8 cellular contexts compared by ENCODE assay signal in genomic region chr16:8797364-8798173, GRCh38. TPM values are rescaled to one million over a fixed set of nuclear protein-coding genes. Genes with fewer than 3 reads are reported as not detected.
DNase-seq lines count a peak whose midpoint lies in the region; ATAC-seq and TF ChIP-seq lines count a peak whose summit lies in the region.

PMM2 (plus strand) TSS chr16:8797839; CDS start chr16:8797883, 44 bp downstream.
TMEM186 (minus strand) TSS chr16:8797639; CDS start chr16:8797614, 25 bp downstream.

- no peaks in the 10 kb centered on the region for H3K9me2 ChIP-seq in SU-DHL-6 (replicated peaks; ENCODE audit: insufficient read depth, low read length)

- H4K20me1 ChIP-seq in SU-DHL-6 (ENCODE audit: low read depth, low read length), result peaks cover 10% of the 10 kb centered on the region; the same call in 1 of the 2 replicates

- peak within 1 kb of the TSS; percentile 89 for H3K27ac Mint-ChIP-seq in activated naive CD8-positive, alpha-beta T cell treated with anti-CD3 and anti-CD28 coated beads, Interleukin-2, amount 10 ng/mL, durations not matched to agents 7 days and 5 days

- POLR2A ChIA-PET in activated naive CD8-positive, alpha-beta T cell treated with anti-CD3 and anti-CD28 coated beads, Interleukin-2, amount 10 ng/mL, durations not matched to agents 7 days and 5 days (lab: Charles Lee), result interaction anchor here (0.8 to 3.4 kb wide), 8 partner anchors 19 to 294 kb away, joined by 3 to 44 read pairs (median 4); partner anchors contain the start of genes ABAT, CARHSP1 and HAPSTR1

- TF ChIP-seq EP300 in ovary (IDR thresholded peaks at IDR 0.05), result no peak

- TF ChIP-seq POLR2A in ovary (IDR thresholded peaks at IDR 0.05), result peak; percentile 32

- H3K9me3 Mint-ChIP-seq in activated naive CD8-positive, alpha-beta T cell treated with anti-CD3 and anti-CD28 coated beads, Interleukin-2, amount 10 ng/mL, durations not matched to agents 7 days and 5 days, result no peaks in the 10 kb centered on the region

- H3K4me3 Mint-ChIP-seq in activated naive CD8-positive, alpha-beta T cell treated with anti-CD3 and anti-CD28 coated beads, Interleukin-2, amount 10 ng/mL, durations not matched to agents 7 days and 5 days, result peak within 1 kb of the TSS; percentile 93

- peak within 1 kb of the TSS; percentile 95 for H3K9ac ChIP-seq in SU-DHL-6 (ENCODE audit: low read length)

- ATAC-seq in HG02763 (IDR thresholded peaks at IDR 0.05; ENCODE audit: unreplicated experiment) (peak; percentile 95), Right ventricle myocardium inferior (peak; percentile 100)
- peak; percentile 98 for ATAC-seq in activated naive CD8-positive, alpha-beta T cell treated with anti-CD3 and anti-CD28 coated beads, Interleukin-2, amount 10 ng/mL, durations not matched to agents 7 days and 5 days (ENCODE audit: low read depth)

- H3K27ac ChIP-seq in SU-DHL-6 (ENCODE audit: low read depth, low read length), result peak within 1 kb of the TSS; percentile 45
- H3K27ac ChIP-seq in ovary, result peak within 1 kb of the TSS in 1 of 2 donors; percentile 43
- H3K27ac ChIP-seq in tibial artery, result peak within 1 kb of the TSS; percentile 83 to 86

- intact Hi-C loops in Right ventricle myocardium inferior (cut with DNase I), result loop anchor here (5.0 kb wide), 2 partner anchors 70 to 230 kb away; partner anchors contain the start of gene CARHSP1
- intact Hi-C loops in ovary (cut with DNase I), result loop anchor here in 2 of 4 donors (2.0 to 10.0 kb wide), 4 partner anchors 49 to 123 kb away; partner anchors contain the start of gene ABAT (in 1 of the 2)
- intact Hi-C loops in tibial artery (cut with DNase I; ENCODE audit: low total_unique reads), result loop anchor here (5.0 to 10.0 kb wide), 2 partner anchors 70 to 123 kb away; partner anchors contain the start of genes ABAT and CARHSP1

- WGBS in ovary, 3 donors, result 0% methylated on average over 61 of the region's 61 CpGs

- no peaks in the 10 kb centered on the region for H3F3A ChIP-seq in SU-DHL-6 (ENCODE audit: insufficient read depth)

- H3K4me2 ChIP-seq in SU-DHL-6 (ENCODE audit: low read depth, low read length, poor library complexity, severe bottlenecking), result peak within 1 kb of the TSS; percentile 91

- H3K9me3 ChIP-seq in SU-DHL-6 (ENCODE audit: insufficient read depth, low read length), result no peaks in the 10 kb centered on the region
- no peaks in the 10 kb centered on the region for H3K9me3 ChIP-seq in ovary
- no peaks in the 10 kb centered on the region for H3K9me3 ChIP-seq in tibial artery

- peaks cover 34% of the 10 kb centered on the region for H3K4me1 Mint-ChIP-seq in activated naive CD8-positive, alpha-beta T cell treated with anti-CD3 and anti-CD28 coated beads, Interleukin-2, amount 10 ng/mL, durations not matched to agents 7 days and 5 days

- H3K27me3 ChIP-seq in SU-DHL-6 (ENCODE audit: low read length) (no peaks in the 10 kb centered on the region), ovary (no peaks in the 10 kb centered on the region), tibial artery (no peaks in the 10 kb centered on the region)

- peak; percentile 93 to 96 (median 94) for DNase-seq in NCI-H1417 (lab: John Stamatoyannopoulos, UW)
- DNase-seq in activated naive CD8-positive, alpha-beta T cell treated with anti-CD3 and anti-CD28 coated beads, Interleukin-2, amount 10 ng/mL, durations not matched to agents 7 days and 5 days, result peak; percentile 90
- DNase-seq in Right ventricle myocardium inferior (ENCODE audit: missing footprints), result peak; percentile 99
- DNase-seq in ovary, result peak; percentile 94 to 96 (median 94)
- peak; percentile 96 to 98 for DNase-seq in tibial artery

- no peaks in the 10 kb centered on the region for H3K27me3 Mint-ChIP-seq in activated naive CD8-positive, alpha-beta T cell treated with anti-CD3 and anti-CD28 coated beads, Interleukin-2, amount 10 ng/mL, durations not matched to agents 7 days and 5 days

- H3K36me3 ChIP-seq in SU-DHL-6 (ENCODE audit: low read length) (peaks cover 6% of the 10 kb centered on the region; the same call in 1 of the 2 replicates), ovary (no peaks in the 10 kb centered on the region), tibial artery (peaks cover 10 to 15% (median 14%) of the 10 kb centered on the region in 3 donors)

- no peak for TF ChIP-seq CTCF in GM12875 (IDR thresholded peaks at IDR 0.05; ENCODE audit: borderline replicate concordance, insufficient read depth, low read depth, low read length)
- no peak for TF ChIP-seq CTCF in SU-DHL-6 (IDR thresholded peaks at IDR 0.05; ENCODE audit: insufficient read depth, low read length, poor library complexity, severe bottlenecking)
- peak in 1 of 3 donors; percentile 24 for TF ChIP-seq CTCF in ovary (IDR thresholded peaks at IDR 0.05)
- peak in 1 of 2 experiments; percentile 41 for TF ChIP-seq CTCF in tibial artery (IDR thresholded peaks at IDR 0.05)

- H3K4me3 ChIP-seq in GM12875 (ENCODE audit: low read depth, low read length) (peak within 1 kb of the TSS; percentile 79), SU-DHL-6 (ENCODE audit: insufficient read depth, low read length, poor library complexity, severe bottlenecking) (peak within 1 kb of the TSS; percentile 86), ovary (peak within 1 kb of the TSS; percentile 94), tibial artery (peak within 1 kb of the TSS; percentile 94 to 98)

- H3K79me2 ChIP-seq in SU-DHL-6 (ENCODE audit: insufficient read depth, low read length), result peaks cover 70% of the 10 kb centered on the region

- H2AFZ ChIP-seq in SU-DHL-6 (ENCODE audit: low read depth, low read length, severe bottlenecking), result peak within 1 kb of the TSS; percentile 76

- peaks cover 8% of the 10 kb centered on the region for H3K36me3 Mint-ChIP-seq in activated naive CD8-positive, alpha-beta T cell treated with anti-CD3 and anti-CD28 coated beads, Interleukin-2, amount 10 ng/mL, durations not matched to agents 7 days and 5 days

- H3K4me1 ChIP-seq in ovary (ENCODE audit: insufficient read depth) (peaks cover 3% of the 10 kb centered on the region), tibial artery (peaks cover 0 to 62% (median 30%) of the 10 kb centered on the region in 4 donors)

RNA-seq across cellular contexts. Expression of gene PMM2, which starts in this region (rescaled TPM):
- total RNA-seq in activated naive CD8-positive, alpha-beta T cell treated with anti-CD3 and anti-CD28 coated beads, Interleukin-2, amount 10 ng/mL, durations not matched to agents 7 days and 5 days, result 10 to 100 TPM; 36.4 to 38.5 TPM
- total RNA-seq in Right ventricle myocardium inferior (15.9 TPM), ovary (10 to 100 TPM; 14.2 to 38.6 (median 23.1) TPM)
- 10 to 100 TPM in 1 of 2 donors, 1 to 10 TPM in 1; 9.6 to 28.0 TPM for polyA plus RNA-seq in ovary

RNA-seq across cellular contexts. Expression of gene TMEM186, which starts in this region (rescaled TPM):
- total RNA-seq in activated naive CD8-positive, alpha-beta T cell treated with anti-CD3 and anti-CD28 coated beads, Interleukin-2, amount 10 ng/mL, durations not matched to agents 7 days and 5 days, result 10 to 100 TPM; 11.9 to 12.6 TPM
- total RNA-seq in Right ventricle myocardium inferior, result 13.8 TPM
- 10 to 100 TPM in 2 of 7 donors, 1 to 10 TPM in 5; 4.9 to 11.2 (median 9.6) TPM for total RNA-seq in ovary
- polyA plus RNA-seq in ovary, result 10 to 100 TPM in 1 of 2 donors, 1 to 10 TPM in 1; 6.4 to 11.3 TPM
